10 cellular contexts compared by ENCODE assay signal in genomic region chr20:46027245-46027853, GRCh38. TPM values are rescaled to one million over a fixed set of nuclear protein-coding genes. Genes with fewer than 3 reads are reported as not detected.
DNase-seq lines count a peak whose midpoint lies in the region; ATAC-seq and TF ChIP-seq lines count a peak whose summit lies in the region.
"Had no signal": no experiment of that assay in that cellular context is flagged by ENCODE, and none has a peak within 500 bp of the region (broad histone marks: within the 10 kb centered on the region; RNA-seq: fewer than 3 reads in every experiment).

No MANE protein-coding gene starts in this region.

- H3K36me3 Mint-ChIP-seq in GM23338 (ENCODE audit: low read depth) (no peaks in the 10 kb centered on the region), type B pancreatic cell (no peaks in the 10 kb centered on the region)

- peaks cover 3% of the 10 kb centered on the region for H3F3A ChIP-seq in GM23338 (replicated peaks; ENCODE audit: low read depth)

- H4K20me1 ChIP-seq in GM23338 (replicated peaks; ENCODE audit: insufficient read depth): peaks cover 6% of the 10 kb centered on the region; the same call in 1 of the 2 replicates

- H3K27me3 Mint-ChIP-seq in GM23338 (ENCODE audit: insufficient read depth, low read depth, poor library complexity) (peaks cover 84% of the 10 kb centered on the region), type B pancreatic cell (peaks cover 87% of the 10 kb centered on the region)

- intact Hi-C loops in uterus (cut with DNase I; ENCODE audit: low total_unique reads): no loop called here

- H3K27ac ChIP-seq in GM23338 (ENCODE audit: low read depth) (no peak overlapping the region), uterus (no peak overlapping the region)

- H3K4me1 ChIP-seq in GM23338 (ENCODE audit: insufficient read depth): peaks cover 10% of the 10 kb centered on the region; the same call in 1 of the 2 replicates
- H3K4me1 ChIP-seq in uterus: peaks cover 0 to 6% of the 10 kb centered on the region in 2 donors

- no peak for ATAC-seq in GM23338
- ATAC-seq in HG03469 (IDR thresholded peaks at IDR 0.05; ENCODE audit: unreplicated experiment): no peak

- H3K9me3 ChIP-seq in uterus: no peaks in the 10 kb centered on the region

- no peak overlapping the region for H3K27ac Mint-ChIP-seq in GM23338
- no peak overlapping the region for H3K27ac Mint-ChIP-seq in type B pancreatic cell

- TF ChIP-seq CTCF in GM23338 (conservative IDR thresholded peaks at IDR 0.05; ENCODE audit: low read depth in 2 of 2) (no peak), type B pancreatic cell (conservative IDR thresholded peaks at IDR 0.05) (no peak), uterus (IDR thresholded peaks at IDR 0.05) (no peak)

- TF ChIP-seq POLR2A in uterus (IDR thresholded peaks at IDR 0.05): no peak

- H3K4me2 ChIP-seq in GM23338: no peak overlapping the region

- H3K9me3 Mint-ChIP-seq in GM23338 (no peaks in the 10 kb centered on the region; the same call in 2 of the 3 replicates), type B pancreatic cell (no peaks in the 10 kb centered on the region)

- no peak overlapping the region for H3K4me3 ChIP-seq in GM23338
- no peak overlapping the region for H3K4me3 ChIP-seq in uterus

- H3K36me3 ChIP-seq in GM23338 (ENCODE audit: insufficient read depth) (no peaks in the 10 kb centered on the region), uterus (no peaks in the 10 kb centered on the region)

- no peaks in the 10 kb centered on the region for H3K9me2 ChIP-seq in GM23338 (ENCODE audit: insufficient read depth)

- H3K79me2 ChIP-seq in GM23338 (replicated peaks; ENCODE audit: insufficient read depth): no peaks in the 10 kb centered on the region

- no peak overlapping the region for H2AFZ ChIP-seq in GM23338

- H3K4me1 Mint-ChIP-seq in GM23338: peaks cover 2% of the 10 kb centered on the region; the same call in 2 of the 3 replicates
- peaks cover 6% of the 10 kb centered on the region for H3K4me1 Mint-ChIP-seq in type B pancreatic cell (ENCODE audit: unreplicated experiment)

- DNase-seq in AG08396 (ENCODE audit: low spot score) (peak; percentile 79), GM23338 (ENCODE audit: low spot score) (peak; percentile 87), SW480 (ENCODE audit: low spot score) (peak; percentile 59), germinal center (ENCODE audit: low spot score) (peak; percentile 26), type B pancreatic cell (ENCODE audit: extremely low spot score, unreplicated experiment) (no peak), NCI-H1930 (lab: John Stamatoyannopoulos, UW) (no peak), uterus (no peak)
- DNase-seq: activated CD8-positive, alpha-beta memory T cell treated with anti-CD3 and anti-CD28 coated beads, Interleukin-2, amount 50 U/mL, for 48 hours had no signal

- H3K4me3 Mint-ChIP-seq in GM23338 (no peak overlapping the region; the same call in 2 of the 3 replicates), type B pancreatic cell (no peak overlapping the region)

- peaks cover 93% of the 10 kb centered on the region for H3K27me3 ChIP-seq in GM23338 (ENCODE audit: insufficient read depth)
- H3K27me3 ChIP-seq in uterus: peaks cover 13 to 27% of the 10 kb centered on the region in 2 donors

TF ChIP-seq in GM23338, 12 proteins besides CTCF, POLR2A, EP300 and RAD21:
- TF ChIP-seq REST (IDR thresholded peaks at IDR 0.05; ENCODE audit: unreplicated experiment) (peak; percentile 79), STAT1 (IDR thresholded peaks at IDR 0.05; ENCODE audit: unreplicated experiment) (no peak)
TF ChIP-seq in GM23338: peak in this region for 1.

RNA-seq across cellular contexts. Expression of gene SLC12A5, which starts 1.7 kb away (rescaled TPM):
- total RNA-seq in GM23338 (2014; rRNA removed; shearing (Covaris generic)): 0.35 and 3.5 TPM in 2 replicates
- 8.4 and 9.8 TPM in 2 replicates for polyA plus RNA-seq in GM23338 (2016; fragmentation: Nextera tagmentation; extraction: Ambion mirVana)
- total RNA-seq in type B pancreatic cell (ENCODE audit: low replicate concordance): 3.1 and 5.1 TPM in 2 replicates
- total RNA-seq in uterus: under 1 TPM in 1 of 4 donors, not detected in 3; 0.35 TPM
- polyA plus RNA-seq: keratinocyte had no signal

RNA-seq across cellular contexts. Expression of gene MMP9, which starts 18.6 kb away (rescaled TPM):
- total RNA-seq in GM23338 (2014; rRNA removed; shearing (Covaris generic)): 5.4 and 5.8 TPM in 2 replicates
- 4.1 and 4.3 TPM in 2 replicates for polyA plus RNA-seq in GM23338 (2016; fragmentation: Nextera tagmentation; extraction: Ambion mirVana)
- total RNA-seq in type B pancreatic cell (ENCODE audit: low replicate concordance) (0.53 TPM in 1 of 2 replicates, not detected in the other), uterus (under 1 TPM in 2 of 4 donors, not detected in 2; 0.24 to 0.35 TPM)

RNA-seq across cellular contexts. Expression of gene ZNF335, which starts 55.3 kb away (rescaled TPM):
- total RNA-seq in GM23338 (2014; rRNA removed; shearing (Covaris generic)): 18.6 and 24.2 TPM in 2 replicates
- polyA plus RNA-seq in GM23338 (2016; fragmentation: Nextera tagmentation; extraction: Ambion mirVana): 5.7 and 7.4 TPM in 2 replicates
- total RNA-seq in type B pancreatic cell (ENCODE audit: low replicate concordance) (19.9 and 23.6 TPM in 2 replicates), uterus (10 to 100 TPM; 14.9 to 40.0 (median 29.0) TPM)

Comparison
In these comparisons a context has a peak if more than half of its experiments do, and no peak if none do; other contexts are left out.
1. DNase-seq: peak in AG08396 (single experiment), GM23338 (single experiment), SW480 (single experiment) and germinal center (single experiment); none in type B pancreatic cell (single experiment), NCI-H1930 (0 of 2) and uterus (0 of 2).